In the genomic region with DNA sequence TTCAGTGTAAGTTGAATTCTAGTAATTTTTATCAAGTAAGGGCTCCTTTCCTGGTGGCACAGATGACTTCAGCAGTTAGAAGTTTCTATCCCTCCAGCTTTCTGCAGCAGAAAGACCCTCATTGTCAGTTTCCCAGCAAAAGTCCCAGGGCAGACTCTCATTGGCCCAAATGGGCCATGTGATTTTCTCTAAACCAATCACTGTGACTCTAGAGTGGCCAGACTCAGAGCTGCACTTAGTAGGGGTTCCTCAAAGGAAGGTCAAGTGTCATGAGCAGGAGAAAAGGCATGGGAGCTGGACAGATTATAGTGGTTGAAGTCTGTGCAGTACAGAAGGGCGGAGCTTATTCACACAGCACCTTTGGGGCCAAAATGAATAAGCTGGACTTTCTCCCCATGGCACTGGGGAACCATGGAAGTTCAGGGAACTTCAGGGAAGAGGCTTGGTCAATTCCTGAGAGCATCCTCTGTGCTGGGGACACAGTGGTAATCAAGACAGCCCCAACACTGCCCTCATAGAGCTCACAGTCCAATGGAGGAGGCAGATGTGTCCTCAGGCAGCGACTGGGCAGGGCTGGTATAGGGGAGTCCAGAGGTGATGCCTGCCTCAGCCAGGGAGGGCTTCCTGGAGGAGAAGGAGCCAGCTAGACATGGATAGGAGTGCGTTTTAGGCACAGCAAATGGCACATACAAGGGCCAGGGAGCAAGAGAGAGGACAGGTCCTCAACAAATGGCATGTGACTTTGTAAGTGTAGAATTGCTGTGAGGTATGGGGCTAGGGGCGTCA, we compare ENCODE assay signal across 18 cellular contexts. TPM values are rescaled to one million over a fixed set of nuclear protein-coding genes. Genes with fewer than 3 reads are reported as not detected.
DNase-seq lines count a peak whose midpoint lies in the region; ATAC-seq and TF ChIP-seq lines count a peak whose summit lies in the region.
"Had no signal": no experiment of that assay in that cellular context is flagged by ENCODE, and none has a peak within 500 bp of the region (broad histone marks: within the 10 kb centered on the region; RNA-seq: fewer than 3 reads in every experiment).

No MANE protein-coding gene starts in this region.

- H3F3A ChIP-seq in GM23338 (replicated peaks; ENCODE audit: low read depth), result peaks cover 5% of the 10 kb centered on the region; the same call in 1 of the 2 replicates

- no peaks in the 10 kb centered on the region for H3K9me2 ChIP-seq in GM23338 (ENCODE audit: insufficient read depth)

- intact Hi-C loops in left ventricle myocardium superior (cut with micrococcal nuclease), result no loop called here
- intact Hi-C loops in gastrocnemius medialis (cut with DNase I; ENCODE audit: low total_unique reads), result loop anchor here (5.0 kb wide), 1 partner anchor 33 kb away; no protein-coding TSS in a partner anchor

- H3K27me3 ChIP-seq in GM23338 (ENCODE audit: insufficient read depth) (peaks cover 23% of the 10 kb centered on the region), gastrocnemius medialis (no peaks in the 10 kb centered on the region)
- H3K27me3 ChIP-seq: SJSA1 had no signal

- H3K27ac Mint-ChIP-seq in GM23338, result no peak overlapping the region
- H3K27ac Mint-ChIP-seq in T-helper 17 cell, result peak overlapping the region; percentile 27
- H3K27ac Mint-ChIP-seq in HFFc6, result no peak overlapping the region

- H3K9me3 ChIP-seq in T-helper 17 cell (ENCODE audit: control insufficient read depth, low read length, poor library complexity, severe bottlenecking), result no peaks in the 10 kb centered on the region
- H3K9me3 ChIP-seq in gastrocnemius medialis, result no peaks in the 10 kb centered on the region
- H3K9me3 ChIP-seq: SJSA1 had no signal

- DNase-seq in GM23338 (ENCODE audit: low spot score), result no peak
- no peak for DNase-seq in T-helper 17 cell
- no peak for DNase-seq in left ventricle myocardium superior
- no peak for DNase-seq in gastrocnemius medialis
- no peak for DNase-seq in HFFc6
- DNase-seq: ACHN, AML-193, DMS 273 treated with DMSO at 0.1 percent for 48 hours, NCI-H1105 treated with DMSO at 0.1 percent for 48 hours, NCI-H1694 treated with DMSO at 0.1 percent for 48 hours, NCI-H69, RPMI8226 had no signal

- H3K27ac ChIP-seq in GM23338 (ENCODE audit: low read depth) (no peak overlapping the region), gastrocnemius medialis (peak overlapping the region; percentile 76 to 100 (median 98))
- H3K27ac ChIP-seq: SJSA1 had no signal

- H3K27me3 Mint-ChIP-seq in GM23338 (ENCODE audit: insufficient read depth, low read depth, poor library complexity), result peaks cover 16% of the 10 kb centered on the region
- H3K27me3 Mint-ChIP-seq in T-helper 17 cell, result no peaks in the 10 kb centered on the region
- peaks cover 9% of the 10 kb centered on the region for H3K27me3 Mint-ChIP-seq in HFFc6 (ENCODE audit: insufficient read depth)

- TF ChIP-seq CTCF in GM23338 (conservative IDR thresholded peaks at IDR 0.05; ENCODE audit: low read depth in 2 of 2) (no peak), gastrocnemius medialis (IDR thresholded peaks at IDR 0.05 in 4 of 5, conservative IDR thresholded peaks at IDR 0.05 in 1 of 5) (no peak), HFFc6 (IDR thresholded peaks at IDR 0.05) (no peak)

- H3K4me1 Mint-ChIP-seq in GM23338 (peaks cover 2% of the 10 kb centered on the region; the same call in 2 of the 3 replicates), T-helper 17 cell (peaks cover 6% of the 10 kb centered on the region), HFFc6 (ENCODE audit: low read depth) (peaks cover 10% of the 10 kb centered on the region)

- H3K36me3 Mint-ChIP-seq in GM23338 (ENCODE audit: low read depth) (peaks cover 6% of the 10 kb centered on the region), T-helper 17 cell (ENCODE audit: low read depth) (peaks cover 2% of the 10 kb centered on the region), HFFc6 (ENCODE audit: low read depth) (peaks cover 23% of the 10 kb centered on the region)

- no peaks in the 10 kb centered on the region for H4K20me1 ChIP-seq in GM23338 (replicated peaks; ENCODE audit: insufficient read depth)

- peaks cover 4% of the 10 kb centered on the region; the same call in 1 of the 3 replicates for H3K9me3 Mint-ChIP-seq in GM23338
- peaks cover 4% of the 10 kb centered on the region; the same call in 1 of the 2 replicates for H3K9me3 Mint-ChIP-seq in HFFc6

- H3K4me2 ChIP-seq in GM23338, result no peak overlapping the region

- TF ChIP-seq POLR2A in gastrocnemius medialis (IDR thresholded peaks at IDR 0.05), result no peak

- H3K4me3 Mint-ChIP-seq in GM23338 (no peak overlapping the region), T-helper 17 cell (no peak overlapping the region), HFFc6 (no peak overlapping the region)
- H3K4me3 Mint-ChIP-seq: CD14-positive monocyte had no signal

- ATAC-seq in GM23338 (no peak), T-helper 17 cell (no peak), left ventricle myocardium superior (peak; percentile 10), gastrocnemius medialis (peak in 1 of 2 donors; percentile 2), HG02870 (IDR thresholded peaks at IDR 0.05; ENCODE audit: unreplicated experiment) (no peak), GM18517 (IDR thresholded peaks at IDR 0.05; ENCODE audit: unreplicated experiment) (no peak)

- H3K4me1 ChIP-seq in GM23338 (ENCODE audit: insufficient read depth), result no peaks in the 10 kb centered on the region
- H3K4me1 ChIP-seq in gastrocnemius medialis, result peaks cover 11 to 15% of the 10 kb centered on the region in 2 donors
- H3K4me1 ChIP-seq: SJSA1 had no signal

- in situ Hi-C loops in gastrocnemius medialis (cut with MboI; ENCODE audit: low sequenced_read_pairs in 4 of 4), result no loop called here

- H3K4me3 ChIP-seq in GM23338 (no peak overlapping the region), gastrocnemius medialis (no peak overlapping the region)
- H3K4me3 ChIP-seq: SJSA1 had no signal

- H3K36me3 ChIP-seq in GM23338 (ENCODE audit: insufficient read depth) (no peaks in the 10 kb centered on the region), gastrocnemius medialis (peaks cover 0 to 11% of the 10 kb centered on the region in 2 donors)

- H3K79me2 ChIP-seq in GM23338 (replicated peaks; ENCODE audit: insufficient read depth), result no peaks in the 10 kb centered on the region

- no peak overlapping the region for H2AFZ ChIP-seq in GM23338

TF ChIP-seq in GM23338, 12 proteins besides CTCF, POLR2A, EP300 and RAD21:
- TF ChIP-seq POLR2AphosphoS5 (IDR thresholded peaks at IDR 0.05; ENCODE audit: low read depth) (peak; percentile 28; the same call in 1 of the 2 replicates), ZNF331 (CRISPR knock-in tag; IDR thresholded peaks at IDR 0.05; ENCODE audit: low read depth) (no peak)

RNA-seq across cellular contexts. Expression of gene CKM, which starts 18.3 kb away (rescaled TPM):
- not detected in 2 replicates for total RNA-seq in GM23338 (2014; rRNA removed; shearing (Covaris generic))
- 0.47 TPM in 1 of 2 replicates, not detected in the other for polyA plus RNA-seq in GM23338 (2016; fragmentation: Nextera tagmentation; extraction: Ambion mirVana)
- total RNA-seq in T-helper 17 cell (not detected), left ventricle myocardium superior (6,589 TPM), gastrocnemius medialis (over 10,000 TPM; 18,507 to 37,792 (median 27,366) TPM)
- not detected for total RNA-seq in HFFc6 (2021; fragmentation: NEBNext Ultra II Directional; extraction: Animal tissue kit (Norgen Biotek cat#: 25700))
- total RNA-seq: HT-29, OCI-LY7, SJSA1 had no signal

RNA-seq across cellular contexts. Expression of gene KLC3, which starts 36.2 kb away (rescaled TPM):
- total RNA-seq in GM23338 (2014; rRNA removed; shearing (Covaris generic)), result 4.2 and 6.4 TPM in 2 replicates
- polyA plus RNA-seq in GM23338 (2016; fragmentation: Nextera tagmentation; extraction: Ambion mirVana), result 2.8 and 3.1 TPM in 2 replicates
- total RNA-seq in T-helper 17 cell (not detected), left ventricle myocardium superior (not detected), gastrocnemius medialis (1 to 10 TPM in 1 of 4 donors, not detected in 3; 2.7 TPM)
- not detected for total RNA-seq in HFFc6 (2021; fragmentation: NEBNext Ultra II Directional; extraction: Animal tissue kit (Norgen Biotek cat#: 25700))
- total RNA-seq: OCI-LY7 had no signal
- polyA plus RNA-seq: CD14-positive monocyte had no signal

RNA-seq across cellular contexts. Expression of gene MARK4, which starts 53.3 kb away (rescaled TPM):
- 38.6 and 40.5 TPM in 2 replicates for total RNA-seq in GM23338 (2014; rRNA removed; shearing (Covaris generic))
- polyA plus RNA-seq in GM23338 (2016; fragmentation: Nextera tagmentation; extraction: Ambion mirVana), result 15.8 and 16.6 TPM in 2 replicates
- 10 to 100 TPM; 28.9 to 36.4 TPM for total RNA-seq in T-helper 17 cell
- total RNA-seq in left ventricle myocardium superior, result 26.2 TPM
- total RNA-seq in gastrocnemius medialis, result 10 to 100 TPM; 12.2 to 42.5 (median 22.1) TPM
- 10 to 100 TPM; 38.9 to 46.0 (median 44.2) TPM for total RNA-seq in HFFc6 (2021; fragmentation: NEBNext Ultra II Directional; extraction: Animal tissue kit (Norgen Biotek cat#: 25700))

RNA-seq across cellular contexts. Expression of gene EXOC3L2, which starts 59.1 kb away (rescaled TPM):
- 0.35 and 3.2 TPM in 2 replicates for total RNA-seq in GM23338 (2014; rRNA removed; shearing (Covaris generic))
- polyA plus RNA-seq in GM23338 (2016; fragmentation: Nextera tagmentation; extraction: Ambion mirVana), result 2.0 and 2.8 TPM in 2 replicates
- total RNA-seq in T-helper 17 cell, result 1 to 10 TPM in 1 of 2 donors, not detected in 1; 1.1 TPM
- 0.94 TPM for total RNA-seq in left ventricle myocardium superior
- under 1 TPM in 2 of 4 donors, not detected in 2; 0.46 to 0.55 TPM for total RNA-seq in gastrocnemius medialis
- under 1 TPM in 1 of 6 experiments, not detected in 5; 0.10 TPM for total RNA-seq in HFFc6 (2021; fragmentation: NEBNext Ultra II Directional; extraction: Animal tissue kit (Norgen Biotek cat#: 25700))
- total RNA-seq: HT-29, OCI-LY7 had no signal
- polyA plus RNA-seq: CD14-positive monocyte had no signal

Comparison
In these comparisons a context has a peak if more than half of its experiments do, and no peak if none do; other contexts are left out.
1. RNA of gene CKM, which starts 18.3 kb away (total RNA-seq): 18,507 to 37,792 TPM in gastrocnemius medialis and 6,589 TPM in left ventricle myocardium superior (single experiment); not detected in HFFc6, not detected in GM23338 and not detected in T-helper 17 cell; every median in the first group is over 1,000 times any median in the second.